1 cellular context compared by ENCODE assay signal in genomic region chr2:148553332-148553887, GRCh38.
TF ChIP-seq lines count a peak whose summit lies in the region.

No MANE protein-coding gene starts in this region.

TF ChIP-seq in SK-N-SH treated with all-trans-retinoic acid at 6 μM for 48 hours, 23 proteins besides CTCF, POLR2A, EP300 and RAD21 (continued from another document):
- TF ChIP-seq, protein P1, sequence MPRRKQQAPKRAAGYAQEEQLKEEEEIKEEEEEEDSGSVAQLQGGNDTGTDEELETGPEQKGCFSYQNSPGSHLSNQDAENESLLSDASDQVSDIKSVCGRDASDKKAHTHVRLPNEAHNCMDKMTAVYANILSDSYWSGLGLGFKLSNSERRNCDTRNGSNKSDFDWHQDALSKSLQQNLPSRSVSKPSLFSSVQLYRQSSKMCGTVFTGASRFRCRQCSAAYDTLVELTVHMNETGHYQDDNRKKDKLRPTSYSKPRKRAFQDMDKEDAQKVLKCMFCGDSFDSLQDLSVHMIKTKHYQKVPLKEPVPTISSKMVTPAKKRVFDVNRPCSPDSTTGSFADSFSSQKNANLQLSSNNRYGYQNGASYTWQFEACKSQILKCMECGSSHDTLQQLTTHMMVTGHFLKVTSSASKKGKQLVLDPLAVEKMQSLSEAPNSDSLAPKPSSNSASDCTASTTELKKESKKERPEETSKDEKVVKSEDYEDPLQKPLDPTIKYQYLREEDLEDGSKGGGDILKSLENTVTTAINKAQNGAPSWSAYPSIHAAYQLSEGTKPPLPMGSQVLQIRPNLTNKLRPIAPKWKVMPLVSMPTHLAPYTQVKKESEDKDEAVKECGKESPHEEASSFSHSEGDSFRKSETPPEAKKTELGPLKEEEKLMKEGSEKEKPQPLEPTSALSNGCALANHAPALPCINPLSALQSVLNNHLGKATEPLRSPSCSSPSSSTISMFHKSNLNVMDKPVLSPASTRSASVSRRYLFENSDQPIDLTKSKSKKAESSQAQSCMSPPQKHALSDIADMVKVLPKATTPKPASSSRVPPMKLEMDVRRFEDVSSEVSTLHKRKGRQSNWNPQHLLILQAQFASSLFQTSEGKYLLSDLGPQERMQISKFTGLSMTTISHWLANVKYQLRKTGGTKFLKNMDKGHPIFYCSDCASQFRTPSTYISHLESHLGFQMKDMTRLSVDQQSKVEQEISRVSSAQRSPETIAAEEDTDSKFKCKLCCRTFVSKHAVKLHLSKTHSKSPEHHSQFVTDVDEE (CRISPR knock-in tag; IDR thresholded peaks at IDR 0.05), result no peak
- TF ChIP-seq BACH2 (CRISPR knock-in tag; IDR thresholded peaks at IDR 0.05; ENCODE audit: borderline replicate concordance) (no peak), ZNF8 (CRISPR knock-in tag; IDR thresholded peaks at IDR 0.05) (no peak), ZFP30 (CRISPR knock-in tag; IDR thresholded peaks at IDR 0.05) (no peak), ISL1 (CRISPR knock-in tag; IDR thresholded peaks at IDR 0.05) (no peak), ZC3H10 (CRISPR knock-in tag; IDR thresholded peaks at IDR 0.05) (no peak), CSRNP3 (CRISPR knock-in tag; IDR thresholded peaks at IDR 0.05) (no peak), TOX (CRISPR knock-in tag; IDR thresholded peaks at IDR 0.05; ENCODE audit: borderline replicate concordance) (no peak), OSR1 (CRISPR knock-in tag; IDR thresholded peaks at IDR 0.05) (no peak)
TF ChIP-seq in SK-N-SH treated with all-trans-retinoic acid at 6 μM for 48 hours: peak in this region for 0.
